In the genomic region with DNA sequence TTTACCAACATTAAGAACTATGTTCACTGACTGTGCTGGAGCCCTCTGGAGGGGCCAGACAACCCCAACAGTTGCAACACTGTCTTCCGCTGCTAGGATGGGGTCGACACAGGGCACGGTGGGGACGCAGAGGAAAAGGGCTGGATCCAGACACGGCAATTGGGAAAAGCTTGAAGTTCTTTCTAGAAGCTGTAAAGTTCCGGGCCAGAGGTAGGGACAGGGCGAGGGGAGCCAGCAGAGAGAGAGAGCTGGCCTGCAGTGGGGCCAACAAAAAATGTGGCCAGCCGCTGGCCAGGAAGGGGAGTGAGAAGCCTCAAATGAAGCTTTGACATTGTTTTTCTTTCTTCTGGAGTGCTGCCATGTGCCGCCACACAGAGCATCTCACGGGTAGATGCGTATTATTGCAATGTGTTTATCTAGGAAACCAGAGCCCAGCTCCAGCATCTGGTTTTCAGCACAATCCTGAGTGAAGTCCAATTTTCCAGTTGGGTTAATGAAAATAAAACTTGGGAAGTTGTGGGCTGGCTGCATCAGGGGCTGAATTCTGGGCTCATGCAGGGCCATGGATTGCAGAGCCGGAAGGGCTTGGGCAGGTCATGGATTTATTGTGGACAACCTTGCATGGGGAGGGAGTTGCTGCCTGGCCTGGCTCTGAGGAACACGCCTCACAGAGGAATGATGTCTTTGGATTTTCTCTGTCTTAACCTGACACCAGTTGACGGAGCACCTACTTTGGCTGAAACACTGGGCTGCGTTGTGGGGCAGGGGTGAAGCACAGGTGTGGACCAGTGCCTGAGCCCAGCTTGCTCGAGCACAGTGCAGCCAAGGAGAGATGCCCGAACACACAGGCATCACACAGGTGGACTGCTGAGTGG, we compare ENCODE assay signal across 11 cellular contexts.
A peak's percentile ranks its signal among the peaks of the same experiment; 100 is the strongest.
DNase-seq lines count a peak whose midpoint lies in the region; ATAC-seq, FAIRE-seq and TF ChIP-seq lines count a peak whose summit lies in the region.
"Had no signal": no experiment of that assay in that cellular context is flagged by ENCODE, and none has a peak within 500 bp of the region (broad histone marks: within the 10 kb centered on the region; RNA-seq: fewer than 3 reads in every experiment).

No MANE protein-coding gene starts in this region.

- no peaks in the 10 kb centered on the region for H3K9me3 ChIP-seq in tibial artery

- DNase-seq in M059J (ENCODE audit: low read depth) (peak; percentile 93), mucosa of gallbladder (ENCODE audit: low spot score) (peak; percentile 81), tibial artery (peak; percentile 77 to 86), LoVo (ENCODE audit: low spot score) (no peak), globus pallidus (ENCODE audit: low spot score) (no peak)
- DNase-seq: dermis blood vessel endothelial cell; NCI-H1436 treated with DMSO at 0.1 percent for 48 hours; stimulated activated CD4-positive, alpha-beta T cell treated with anti-CD3 and anti-CD28 coated beads, Interleukin-4, amount 100 ng/mL, for 24 hours had no signal

- no peak overlapping the region for H3K4me3 ChIP-seq in tibial artery

- H3K27ac ChIP-seq in tibial artery: peak overlapping the region in 1 of 2 donors; percentile 30

- FAIRE-seq in endometrium (lab: Jason Lieb, UNC): peak; percentile 95

- ATAC-seq in HG02588 (IDR thresholded peaks at IDR 0.05; ENCODE audit: unreplicated experiment) (no peak), GM19452 (IDR thresholded peaks at IDR 0.05; ENCODE audit: unreplicated experiment) (no peak)

- intact Hi-C loops in tibial artery (cut with DNase I; ENCODE audit: low total_unique reads): no loop called here

- no peak for TF ChIP-seq CTCF in tibial artery (IDR thresholded peaks at IDR 0.05)

- H3K27me3 ChIP-seq in tibial artery: no peaks in the 10 kb centered on the region

- H3K36me3 ChIP-seq in tibial artery: no peaks in the 10 kb centered on the region

- H3K4me1 ChIP-seq in tibial artery: peaks cover 0 to 39% (median 8%) of the 10 kb centered on the region in 4 donors

Comparison
In these comparisons a context has a peak if more than half of its experiments do, and no peak if none do; other contexts are left out.
1. DNase-seq: peak in M059J (single experiment), mucosa of gallbladder (single experiment) and tibial artery (2 of 2); none in LoVo (single experiment) and globus pallidus (single experiment).